9 cellular contexts compared by ENCODE assay signal in genomic region chr18:21741511-21742322, GRCh38. TPM values are rescaled to one million over a fixed set of nuclear protein-coding genes. Genes with fewer than 3 reads are reported as not detected.
DNase-seq lines count a peak whose midpoint lies in the region; ATAC-seq, FAIRE-seq and TF ChIP-seq lines count a peak whose summit lies in the region.
"Had no signal": no experiment of that assay in that cellular context is flagged by ENCODE, and none has a peak within 500 bp of the region (broad histone marks: within the 10 kb centered on the region; RNA-seq: fewer than 3 reads in every experiment).

No MANE protein-coding gene starts in this region.

- DNase-seq in NCI-H2081 (lab: John Stamatoyannopoulos, UW), result peak; percentile 21 to 42
- no peak for DNase-seq in NCI-H2081 treated with DMSO at 0.1 percent for 48 hours (lab: John Stamatoyannopoulos, UW)
- peak; percentile 24 to 39 for DNase-seq in NCI-H1930 (lab: John Stamatoyannopoulos, UW)
- peak; percentile 44 to 54 for DNase-seq in activated T-cell treated with anti-CD3 and anti-CD28 coated beads, Interleukin-2, amount 50 U/mL, for 72 hours
- DNase-seq in germinal center (ENCODE audit: low spot score), result peak; percentile 22
- peak in 5 of 6 donors; percentile 5 to 85 (median 43) for DNase-seq in pancreas
- DNase-seq in COLO829 (ENCODE audit: low spot score), result no peak

- FAIRE-seq in pancreas (lab: Jason Lieb, UNC), result no peak
- FAIRE-seq: islet of Langerhans had no signal

- H3K4me3 Mint-ChIP-seq in activated T-cell treated with anti-CD3 and anti-CD28 coated beads, Interleukin-2, amount 50 U/mL, for 72 hours, result peak overlapping the region; percentile 84

- 1% methylated on average over 54 to 60 of the region's 60 CpGs for WGBS in pancreas, 2 donors

- peak overlapping the region; percentile 59 to 97 (median 92) for H3K4me3 ChIP-seq in pancreas

- H3K9me3 ChIP-seq in pancreas, result no peaks in the 10 kb centered on the region

- H3K4me1 Mint-ChIP-seq in activated T-cell treated with anti-CD3 and anti-CD28 coated beads, Interleukin-2, amount 50 U/mL, for 72 hours (ENCODE audit: low read depth), result peaks cover 55% of the 10 kb centered on the region

- ATAC-seq in HG02571 (IDR thresholded peaks at IDR 0.05; ENCODE audit: unreplicated experiment) (peak; percentile 18), pancreas (peak in 1 of 4 donors; percentile 11)
- ATAC-seq in activated T-cell treated with anti-CD3 and anti-CD28 coated beads, Interleukin-2, amount 50 U/mL, for 72 hours (replicated peaks in 1 of 2), result peak; percentile 5 to 20

- peaks cover 0 to 6% (median 5%) of the 10 kb centered on the region in 3 donors for H3K4me1 ChIP-seq in pancreas

- no peaks in the 10 kb centered on the region for H3K36me3 ChIP-seq in pancreas

- no peaks in the 10 kb centered on the region for H3K27me3 Mint-ChIP-seq in activated T-cell treated with anti-CD3 and anti-CD28 coated beads, Interleukin-2, amount 50 U/mL, for 72 hours (ENCODE audit: low read depth)

- H3K27ac ChIP-seq in pancreas, result peak overlapping the region in 3 of 4 donors; percentile 97 to 99 (median 98)

- H3K27me3 ChIP-seq in pancreas, result no peaks in the 10 kb centered on the region

- no peak for TF ChIP-seq CTCF in pancreas (IDR thresholded peaks at IDR 0.05)

- H3K9me3 Mint-ChIP-seq in activated T-cell treated with anti-CD3 and anti-CD28 coated beads, Interleukin-2, amount 50 U/mL, for 72 hours, result peaks cover 0 to 2% of the 10 kb centered on the region in 2 donors

- H3K36me3 Mint-ChIP-seq in activated T-cell treated with anti-CD3 and anti-CD28 coated beads, Interleukin-2, amount 50 U/mL, for 72 hours (ENCODE audit: insufficient read depth in 2 of 2), result peaks cover 2% of the 10 kb centered on the region in 2 donors

- peak overlapping the region; percentile 63 for H3K27ac Mint-ChIP-seq in activated T-cell treated with anti-CD3 and anti-CD28 coated beads, Interleukin-2, amount 50 U/mL, for 72 hours

- intact Hi-C loops in pancreas (cut with DNase I), result no loop called here

RNA-seq across cellular contexts. Expression of gene MIB1, which starts 1.1 kb away (rescaled TPM):
- total RNA-seq in activated T-cell treated with anti-CD3 and anti-CD28 coated beads, Interleukin-2, amount 50 U/mL, for 72 hours, result 10 to 100 TPM; 45.4 to 47.6 TPM
- total RNA-seq in pancreas, result 10 to 100 TPM; 15.3 to 23.9 (median 19.5) TPM
- 1 to 10 TPM; 2.9 to 5.4 TPM for polyA plus RNA-seq in pancreas

RNA-seq across cellular contexts. Expression of gene ABHD3, which starts 37.1 kb away (rescaled TPM):
- total RNA-seq in activated T-cell treated with anti-CD3 and anti-CD28 coated beads, Interleukin-2, amount 50 U/mL, for 72 hours, result 10 to 100 TPM; 28.9 to 32.0 TPM
- 10 to 100 TPM in 1 of 6 donors, 1 to 10 TPM in 5; 6.0 to 14.4 (median 6.6) TPM for total RNA-seq in pancreas
- 10 to 100 TPM; 12.8 to 20.9 TPM for polyA plus RNA-seq in pancreas

Comparison
In these comparisons a context has a peak if more than half of its experiments do, and no peak if none do; other contexts are left out.
1. DNase-seq: peak in NCI-H2081 (2 of 2), NCI-H1930 (2 of 2), activated T-cell treated with anti-CD3 and anti-CD28 coated beads, Interleukin-2, amount 50 U/mL, for 72 hours (2 of 2), germinal center (single experiment) and pancreas (5 of 6); none in NCI-H2081 treated with DMSO at 0.1 percent for 48 hours (single experiment) and COLO829 (single experiment).